In the genomic region with DNA sequence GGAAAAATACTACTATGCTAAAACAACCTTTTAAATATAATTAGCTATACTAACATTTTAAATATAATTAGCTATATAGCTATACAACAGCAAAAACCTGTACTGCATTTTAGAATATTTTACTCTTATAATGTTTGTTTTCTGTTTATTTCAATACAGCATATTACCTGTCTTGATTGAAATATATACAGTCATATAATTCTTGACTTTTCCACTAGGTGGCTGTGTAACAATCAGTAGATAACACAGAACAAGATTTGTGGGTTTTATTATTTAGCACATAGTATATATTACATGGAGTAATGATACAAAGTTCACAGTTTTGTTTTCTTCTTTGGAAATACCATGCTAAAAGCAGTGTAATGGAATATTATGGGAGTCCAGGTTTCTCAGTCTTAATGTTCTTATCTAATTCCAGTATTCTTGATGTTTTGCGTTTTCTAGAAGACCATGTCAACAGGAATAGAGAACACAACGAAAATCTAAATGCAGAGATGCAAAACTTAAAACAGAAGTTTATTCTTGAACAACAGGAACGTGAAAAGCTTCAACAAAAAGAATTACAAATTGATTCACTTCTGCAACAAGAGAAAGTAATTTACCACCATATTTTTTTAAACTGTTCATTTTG, we compare ENCODE assay signal across 9 cellular contexts. TPM values are rescaled to one million over a fixed set of nuclear protein-coding genes. Genes with fewer than 3 reads are reported as not detected.
DNase-seq lines count a peak whose midpoint lies in the region; ATAC-seq, FAIRE-seq and TF ChIP-seq lines count a peak whose summit lies in the region.
"Had no signal": no experiment of that assay in that cellular context is flagged by ENCODE, and none has a peak within 500 bp of the region (broad histone marks: within the 10 kb centered on the region; RNA-seq: fewer than 3 reads in every experiment).

No MANE protein-coding gene starts in this region.

- intact Hi-C loops in body of pancreas (cut with DNase I), result no loop called here

- no peaks in the 10 kb centered on the region for H3F3A ChIP-seq in neural cell (ENCODE audit: insufficient read depth, low read length, poor library complexity, severe bottlenecking)

- FAIRE-seq in GM18507 (lab: Jason Lieb, UNC), result peak; percentile 59

- no peak overlapping the region for H3K27ac Mint-ChIP-seq in activated CD4-positive, alpha-beta memory T cell treated with anti-CD3 and anti-CD28 coated beads, Interleukin-2, amount 10 ng/mL, durations not matched to agents 7 days and 5 days
- no peak overlapping the region for H3K27ac Mint-ChIP-seq in activated T-cell treated with anti-CD3 and anti-CD28 coated beads, Interleukin-2, amount 50 U/mL, for 24 hours
- H3K27ac Mint-ChIP-seq: activated naive CD8-positive, alpha-beta T cell had no signal

- no peaks in the 10 kb centered on the region for H3K9me3 Mint-ChIP-seq in activated CD4-positive, alpha-beta memory T cell treated with anti-CD3 and anti-CD28 coated beads, Interleukin-2, amount 10 ng/mL, durations not matched to agents 7 days and 5 days
- no peaks in the 10 kb centered on the region for H3K9me3 Mint-ChIP-seq in activated T-cell treated with anti-CD3 and anti-CD28 coated beads, Interleukin-2, amount 50 U/mL, for 24 hours

- no peaks in the 10 kb centered on the region for H3K79me2 ChIP-seq in neural cell (replicated peaks; ENCODE audit: insufficient read depth, low read length)

- no peak overlapping the region for H3K4me3 ChIP-seq in body of pancreas
- H3K4me3 ChIP-seq in neural cell (ENCODE audit: low read length), result no peak overlapping the region

- no peak overlapping the region for H3K4me3 Mint-ChIP-seq in activated CD4-positive, alpha-beta memory T cell treated with anti-CD3 and anti-CD28 coated beads, Interleukin-2, amount 10 ng/mL, durations not matched to agents 7 days and 5 days
- H3K4me3 Mint-ChIP-seq in activated T-cell treated with anti-CD3 and anti-CD28 coated beads, Interleukin-2, amount 50 U/mL, for 24 hours, result no peak overlapping the region
- H3K4me3 Mint-ChIP-seq: activated naive CD8-positive, alpha-beta T cell had no signal

- no peak for TF ChIP-seq EP300 in neural cell (conservative IDR thresholded peaks at IDR 0.05; ENCODE audit: poor library complexity, severe bottlenecking)

- H3K4me2 ChIP-seq in neural cell (ENCODE audit: low read length), result no peak overlapping the region

- POLR2A ChIA-PET in activated CD4-positive, alpha-beta memory T cell treated with anti-CD3 and anti-CD28 coated beads, Interleukin-2, amount 10 ng/mL, durations not matched to agents 7 days and 5 days (lab: Charles Lee), result interaction anchor here (0.8 to 8.1 kb wide), 4 partner anchors 14 to 33 kb away, joined by 3 to 69 read pairs (median 6); a partner anchor contains a TSS

- H3K27ac ChIP-seq in body of pancreas (no peak overlapping the region), neural cell (ENCODE audit: low read length) (no peak overlapping the region)

- CTCF ChIA-PET in activated CD4-positive, alpha-beta memory T cell treated with anti-CD3 and anti-CD28 coated beads, Interleukin-2, amount 10 ng/mL, durations not matched to agents 7 days and 5 days (lab: Charles Lee), result interaction anchor here (1.4 to 2.8 kb wide), 3 partner anchors 13 to 30 kb away, joined by 5 to 14 read pairs (median 9); a partner anchor contains a TSS

- no peaks in the 10 kb centered on the region for H3K4me1 ChIP-seq in body of pancreas

- DNase-seq in GM18507 (ENCODE audit: extremely low spot score, insufficient read length, low read depth) (no peak), body of pancreas (no peak), cortex of kidney (lab: John Stamatoyannopoulos, UW) (no peak), NCI-H748 (lab: John Stamatoyannopoulos, UW; ENCODE audit: unreplicated experiment) (no peak)
- no peak for DNase-seq in activated CD4-positive, alpha-beta memory T cell treated with anti-CD3 and anti-CD28 coated beads, Interleukin-2, amount 10 ng/mL, durations not matched to agents 7 days and 5 days
- DNase-seq in activated T-cell treated with anti-CD3 and anti-CD28 coated beads, Interleukin-2, amount 50 U/mL, for 24 hours, result no peak

- ATAC-seq in HG03097 (IDR thresholded peaks at IDR 0.05; ENCODE audit: low FRiP score, unreplicated experiment) (peak; percentile 71), body of pancreas (peak; percentile 73)

- no peak for TF ChIP-seq POLR2A in body of pancreas (IDR thresholded peaks at IDR 0.05)

- peaks cover 12% of the 10 kb centered on the region for H3K4me1 Mint-ChIP-seq in activated CD4-positive, alpha-beta memory T cell treated with anti-CD3 and anti-CD28 coated beads, Interleukin-2, amount 10 ng/mL, durations not matched to agents 7 days and 5 days
- H3K4me1 Mint-ChIP-seq in activated T-cell treated with anti-CD3 and anti-CD28 coated beads, Interleukin-2, amount 50 U/mL, for 24 hours (ENCODE audit: low read depth), result peaks cover 7% of the 10 kb centered on the region

- no peak overlapping the region for H2AFZ ChIP-seq in neural cell (ENCODE audit: low read depth, low read length)

- H3K9ac ChIP-seq in neural cell (ENCODE audit: low read length), result no peak overlapping the region

- H3K36me3 ChIP-seq in body of pancreas (replicated peaks in 1 of 2; ENCODE audit: insufficient read depth in 1 of 2, low read depth in 2 of 2), result no peaks in the 10 kb centered on the region
- no peaks in the 10 kb centered on the region for H3K36me3 ChIP-seq in neural cell (ENCODE audit: insufficient read depth, low read length)

- peaks cover 83% of the 10 kb centered on the region for H3K36me3 Mint-ChIP-seq in activated CD4-positive, alpha-beta memory T cell treated with anti-CD3 and anti-CD28 coated beads, Interleukin-2, amount 10 ng/mL, durations not matched to agents 7 days and 5 days (ENCODE audit: low read depth)
- H3K36me3 Mint-ChIP-seq in activated T-cell treated with anti-CD3 and anti-CD28 coated beads, Interleukin-2, amount 50 U/mL, for 24 hours (ENCODE audit: low read depth), result peaks cover 86% of the 10 kb centered on the region
- H3K36me3 Mint-ChIP-seq: activated naive CD8-positive, alpha-beta T cell had no signal

- H3K9me3 ChIP-seq in body of pancreas (no peaks in the 10 kb centered on the region), neural cell (ENCODE audit: low read length) (no peaks in the 10 kb centered on the region)

- no peaks in the 10 kb centered on the region for H3K27me3 Mint-ChIP-seq in activated CD4-positive, alpha-beta memory T cell treated with anti-CD3 and anti-CD28 coated beads, Interleukin-2, amount 10 ng/mL, durations not matched to agents 7 days and 5 days
- no peaks in the 10 kb centered on the region for H3K27me3 Mint-ChIP-seq in activated T-cell treated with anti-CD3 and anti-CD28 coated beads, Interleukin-2, amount 50 U/mL, for 24 hours
- H3K27me3 Mint-ChIP-seq: activated naive CD8-positive, alpha-beta T cell had no signal

- no peaks in the 10 kb centered on the region for H3K27me3 ChIP-seq in body of pancreas
- H3K27me3 ChIP-seq in neural cell (ENCODE audit: insufficient read depth, low read depth, low read length), result no peaks in the 10 kb centered on the region

- peak in 6 of 7 experiments; percentile 28 to 47 (median 40) for TF ChIP-seq CTCF in body of pancreas (IDR thresholded peaks at IDR 0.05)
- TF ChIP-seq CTCF in neural cell (IDR thresholded peaks at IDR 0.05; ENCODE audit: poor library complexity, severe bottlenecking), result peak; percentile 64

- 69 to 80% methylated on average over 3 of the region's 3 CpGs for WGBS in body of pancreas, 2 donors

- TF ChIP-seq RAD21 in neural cell (conservative IDR thresholded peaks at IDR 0.05), result peak; percentile 35

- H4K20me1 ChIP-seq in neural cell (ENCODE audit: insufficient read depth), result no peaks in the 10 kb centered on the region

- no peaks in the 10 kb centered on the region for H3K9me2 ChIP-seq in neural cell (ENCODE audit: insufficient read depth, low read length)

TF ChIP-seq in neural cell, 6 proteins besides CTCF, POLR2A, EP300 and RAD21 (continues in another document):
- no peak for TF ChIP-seq TAF1 (IDR thresholded peaks at IDR 0.05; ENCODE audit: low read depth)

RNA-seq across cellular contexts. Expression of a gene that starts 13.3 kb away (rescaled TPM):
- total RNA-seq in body of pancreas, result not detected
- 2.6 and 3.5 TPM in 2 replicates for polyA plus RNA-seq in neural cell
- 1.7 and 2.8 TPM in 2 replicates for polyA minus RNA-seq in neural cell
- 10 to 100 TPM; 74.7 to 75.7 TPM for total RNA-seq in activated CD4-positive, alpha-beta memory T cell treated with anti-CD3 and anti-CD28 coated beads, Interleukin-2, amount 10 ng/mL, durations not matched to agents 7 days and 5 days

RNA-seq across cellular contexts. Expression of a gene that starts 13.8 kb away (rescaled TPM):
- total RNA-seq in body of pancreas, result 1 to 10 TPM; 2.0 to 4.2 TPM
- polyA plus RNA-seq in neural cell, result 17.7 and 28.2 TPM in 2 replicates
- 16.6 and 21.8 TPM in 2 replicates for polyA minus RNA-seq in neural cell
- total RNA-seq in activated CD4-positive, alpha-beta memory T cell treated with anti-CD3 and anti-CD28 coated beads, Interleukin-2, amount 10 ng/mL, durations not matched to agents 7 days and 5 days, result 10 to 100 TPM; 36.0 to 39.3 TPM

RNA-seq across cellular contexts. Expression of a gene that starts 31.7 kb away (rescaled TPM):
- total RNA-seq in body of pancreas, result 10 to 100 TPM; 18.5 to 29.1 TPM
- 28.5 and 31.8 TPM in 2 replicates for polyA plus RNA-seq in neural cell
- 30.4 and 40.1 TPM in 2 replicates for polyA minus RNA-seq in neural cell
- total RNA-seq in activated CD4-positive, alpha-beta memory T cell treated with anti-CD3 and anti-CD28 coated beads, Interleukin-2, amount 10 ng/mL, durations not matched to agents 7 days and 5 days, result 100 to 1,000 TPM; 112 to 119 TPM

RNA-seq across cellular contexts. Expression of a gene that starts 36.3 kb away (rescaled TPM):
- 100 to 1,000 TPM in 1 of 2 donors, 10 to 100 TPM in 1; 52.4 to 118 TPM for total RNA-seq in body of pancreas
- polyA plus RNA-seq in neural cell, result 106 and 115 TPM in 2 replicates
- polyA minus RNA-seq in neural cell, result 165 and 182 TPM in 2 replicates
- 100 to 1,000 TPM; 143 to 154 TPM for total RNA-seq in activated CD4-positive, alpha-beta memory T cell treated with anti-CD3 and anti-CD28 coated beads, Interleukin-2, amount 10 ng/mL, durations not matched to agents 7 days and 5 days

Comparison
In these comparisons a context has a peak if more than half of its experiments do, and no peak if none do; other contexts are left out.
1. RNA of a gene that starts 13.3 kb away (total RNA-seq): 74.7 to 75.7 TPM in activated CD4-positive, alpha-beta memory T cell treated with anti-CD3 and anti-CD28 coated beads, Interleukin-2, amount 10 ng/mL, durations not matched to agents 7 days and 5 days; not detected in body of pancreas; every median in the first group is over 10 times any median in the second.
2. RNA of a gene that starts 13.8 kb away (total RNA-seq): 36.0 to 39.3 TPM in activated CD4-positive, alpha-beta memory T cell treated with anti-CD3 and anti-CD28 coated beads, Interleukin-2, amount 10 ng/mL, durations not matched to agents 7 days and 5 days; 2.0 to 4.2 TPM in body of pancreas; every median in the first group is over 4 times any median in the second.